In the genomic region with DNA sequence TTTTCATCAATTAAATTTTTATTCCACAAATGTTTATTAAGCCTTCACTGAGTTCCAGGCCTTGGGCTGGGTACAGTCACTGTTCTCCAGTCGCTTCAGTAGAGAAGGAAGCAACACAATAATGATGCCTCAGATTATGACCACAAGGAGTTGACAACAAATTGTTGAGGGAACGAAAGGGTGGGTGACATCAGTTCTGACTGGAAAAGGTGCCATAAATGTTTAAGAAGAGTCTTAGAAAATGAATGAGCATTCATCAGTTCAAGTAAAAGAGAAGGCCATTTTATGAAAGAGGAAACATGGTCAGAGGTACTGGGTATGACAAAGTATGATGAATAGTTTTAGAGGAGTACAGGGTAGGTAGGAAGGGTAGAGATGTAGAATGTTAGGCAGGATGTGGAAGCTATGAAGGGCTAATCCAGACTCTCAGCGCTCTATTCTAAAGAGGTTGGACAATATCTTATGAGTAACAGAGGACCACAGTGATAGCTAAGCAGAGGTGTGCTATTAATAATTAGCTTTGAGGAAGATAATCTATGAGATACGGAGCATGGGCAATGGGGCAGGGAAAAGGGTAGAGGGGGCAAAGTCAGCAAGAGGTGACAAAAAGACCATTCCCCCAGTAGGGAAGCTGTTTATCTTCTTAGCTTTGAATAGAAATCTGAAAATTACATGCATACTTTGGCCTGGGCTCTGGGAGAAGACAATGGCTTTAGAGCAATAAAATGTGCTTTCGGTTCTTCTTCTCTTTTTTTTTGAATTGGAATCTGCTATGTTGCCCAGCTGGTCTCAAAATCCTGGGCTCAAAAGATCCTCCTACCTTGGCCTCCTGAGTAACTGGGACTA, we compare ENCODE assay signal across 8 cellular contexts. TPM values are rescaled to one million over a fixed set of nuclear protein-coding genes. Genes with fewer than 3 reads are reported as not detected.
"Had no signal": no experiment of that assay in that cellular context is flagged by ENCODE, and none has a peak within 500 bp of the region (broad histone marks: within the 10 kb centered on the region; RNA-seq: fewer than 3 reads in every experiment).

No MANE protein-coding gene starts in this region.

- DNase-seq: H9, HCEC 1CT, KBM-7 had no signal

- FAIRE-seq: H1, H54, HTR-8/SVneo had no signal

- H3K4me3 ChIP-seq: GM23338 had no signal

- ATAC-seq: GM23338 had no signal

RNA-seq across cellular contexts. Expression of a gene that starts 20.4 kb away (rescaled TPM):
- polyA plus RNA-seq: IgD-negative memory B cell had no signal

RNA-seq across cellular contexts. Expression of a gene that starts 25.1 kb away (rescaled TPM):
- polyA plus RNA-seq: GM23338, H1, IgD-negative memory B cell had no signal

RNA-seq across cellular contexts. Expression of a gene that starts 52.3 kb away (rescaled TPM):
- polyA plus RNA-seq: GM23338, IgD-negative memory B cell had no signal
